In genomic region chr16:50747206-50747956, GRCh38 we compare ENCODE assay signal across 7 cellular contexts. TPM values are rescaled to one million over a fixed set of nuclear protein-coding genes. Genes with fewer than 3 reads are reported as not detected.
A peak's percentile ranks its signal among the peaks of the same experiment; 100 is the strongest.
DNase-seq lines count a peak whose midpoint lies in the region; ATAC-seq and TF ChIP-seq lines count a peak whose summit lies in the region.

No MANE protein-coding gene starts in this region.

- H3K4me3 ChIP-seq in GM08714 (ENCODE audit: low read length) (peak overlapping the region; percentile 45), MM.1S (ENCODE audit: low read length) (no peak overlapping the region)

- H3K9me3 Mint-ChIP-seq in activated T-helper 17 cell treated with anti-CD3 and anti-CD28 coated beads, Interleukin-2, amount 50 U/mL, for 72 hours: no peaks in the 10 kb centered on the region

- peak; percentile 62 for TF ChIP-seq CTCF in MM.1S (IDR thresholded peaks at IDR 0.05; ENCODE audit: low read length)

- H3K9me2 ChIP-seq in MM.1S (replicated peaks; ENCODE audit: insufficient read depth, low read length): no peaks in the 10 kb centered on the region

- H3K9me3 ChIP-seq in MM.1S (replicated peaks; ENCODE audit: insufficient read depth, low read length): no peaks in the 10 kb centered on the region

- peaks cover 48% of the 10 kb centered on the region for H3K4me1 Mint-ChIP-seq in activated T-helper 17 cell treated with anti-CD3 and anti-CD28 coated beads, Interleukin-2, amount 50 U/mL, for 72 hours

- no peak overlapping the region for H3K27ac ChIP-seq in MM.1S (ENCODE audit: low read length)

- no peak overlapping the region for H2AFZ ChIP-seq in MM.1S (ENCODE audit: low read length)

- H3K36me3 Mint-ChIP-seq in activated T-helper 17 cell treated with anti-CD3 and anti-CD28 coated beads, Interleukin-2, amount 50 U/mL, for 72 hours (ENCODE audit: low read depth): peaks cover 92% of the 10 kb centered on the region

- H4K20me1 ChIP-seq in MM.1S (ENCODE audit: insufficient read depth, low read length): no peaks in the 10 kb centered on the region

- H3K36me3 ChIP-seq in MM.1S (replicated peaks; ENCODE audit: insufficient read depth, low read length): peaks cover 5% of the 10 kb centered on the region; the same call in 1 of the 2 replicates

- H3K9ac ChIP-seq in MM.1S (ENCODE audit: low read length): no peak overlapping the region

- peaks cover 62% of the 10 kb centered on the region for H3K79me2 ChIP-seq in MM.1S (ENCODE audit: low read length)

- ATAC-seq in GM21390 (IDR thresholded peaks at IDR 0.05; ENCODE audit: unreplicated experiment): peak; percentile 56
- peak; percentile 71 for ATAC-seq in activated T-helper 17 cell treated with anti-CD3 and anti-CD28 coated beads, Interleukin-2, amount 50 U/mL, for 72 hours (replicated peaks)
- ATAC-seq in left colon: peak; percentile 48

- H3K4me3 Mint-ChIP-seq in activated T-helper 17 cell treated with anti-CD3 and anti-CD28 coated beads, Interleukin-2, amount 50 U/mL, for 72 hours: peak overlapping the region; percentile 99

- peaks cover 20% of the 10 kb centered on the region for H3K4me1 ChIP-seq in MM.1S (ENCODE audit: low read length)

- H3F3A ChIP-seq in MM.1S (ENCODE audit: insufficient read depth, low read length): 0 out of 2 replicates have a peak, but pooled peaks cover 6% of the 10 kb centered on the region

- H3K27me3 Mint-ChIP-seq in activated T-helper 17 cell treated with anti-CD3 and anti-CD28 coated beads, Interleukin-2, amount 50 U/mL, for 72 hours: no peaks in the 10 kb centered on the region

- peak overlapping the region; percentile 30; the same call in 1 of the 2 replicates for H3K4me2 ChIP-seq in MM.1S (ENCODE audit: low read depth, low read length)

- peak overlapping the region; percentile 73 for H3K27ac Mint-ChIP-seq in activated T-helper 17 cell treated with anti-CD3 and anti-CD28 coated beads, Interleukin-2, amount 50 U/mL, for 72 hours

- intact Hi-C loops in left colon (cut with DNase I, micrococcal nuclease): no loop called here

- DNase-seq in MM.1S (peak; percentile 53), left colon (no peak), glomerular visceral epithelial cell (ENCODE audit: extremely low spot score) (no peak), H4 (ENCODE audit: low spot score) (no peak)

- no peaks in the 10 kb centered on the region for H3K27me3 ChIP-seq in MM.1S (replicated peaks; ENCODE audit: insufficient read depth, low read length)

RNA-seq across cellular contexts. Expression of gene CYLD, which starts 5.5 kb away (rescaled TPM):
- 100 to 1,000 TPM; 112 to 130 TPM for total RNA-seq in activated T-helper 17 cell treated with anti-CD3 and anti-CD28 coated beads, Interleukin-2, amount 50 U/mL, for 72 hours
- total RNA-seq in left colon: 10 to 100 TPM; 21.5 to 36.3 TPM
- 20.2 and 24.9 TPM in 2 replicates for total RNA-seq in H4 (2014; rRNA removed; shearing (Covaris generic))

RNA-seq across cellular contexts. Expression of gene NOD2, which starts 54.0 kb away (rescaled TPM):
- total RNA-seq in activated T-helper 17 cell treated with anti-CD3 and anti-CD28 coated beads, Interleukin-2, amount 50 U/mL, for 72 hours: 10 to 100 TPM in 1 of 2 donors, 1 to 10 TPM in 1; 7.6 to 28.4 TPM
- under 1 TPM; 0.61 to 0.98 TPM for total RNA-seq in left colon
- not detected in 2 replicates for total RNA-seq in H4 (2014; rRNA removed; shearing (Covaris generic))
